2 cellular contexts compared by ENCODE assay signal in genomic region chr10:30445716-30446115, GRCh38.
TF ChIP-seq lines count a peak whose summit lies in the region.

No MANE protein-coding gene starts in this region.

TF ChIP-seq in A549, 52 proteins besides CTCF, POLR2A, EP300 and RAD21 (continued from another document):
- TF ChIP-seq USF2 (IDR thresholded peaks at IDR 0.05) (no peak), JUN (IDR thresholded peaks at IDR 0.05) (no peak), FOSL2 (IDR thresholded peaks at IDR 0.05) (no peak), FOSL2 (CRISPR knock-in tag; IDR thresholded peaks at IDR 0.05) (no peak), FOSB (CRISPR knock-in tag; IDR thresholded peaks at IDR 0.05) (no peak), KDM5A (IDR thresholded peaks at IDR 0.05) (no peak), NPAS2 (CRISPR knock-in tag; IDR thresholded peaks at IDR 0.05; ENCODE audit: borderline replicate concordance) (no peak), ZNF302 (CRISPR knock-in tag; IDR thresholded peaks at IDR 0.05) (no peak), HOXA7 (CRISPR knock-in tag; IDR thresholded peaks at IDR 0.05) (no peak), HDAC2 (IDR thresholded peaks at IDR 0.05) (no peak), PHF8 (IDR thresholded peaks at IDR 0.05; ENCODE audit: borderline replicate concordance, low read depth) (no peak)
- TF ChIP-seq, protein P1, sequence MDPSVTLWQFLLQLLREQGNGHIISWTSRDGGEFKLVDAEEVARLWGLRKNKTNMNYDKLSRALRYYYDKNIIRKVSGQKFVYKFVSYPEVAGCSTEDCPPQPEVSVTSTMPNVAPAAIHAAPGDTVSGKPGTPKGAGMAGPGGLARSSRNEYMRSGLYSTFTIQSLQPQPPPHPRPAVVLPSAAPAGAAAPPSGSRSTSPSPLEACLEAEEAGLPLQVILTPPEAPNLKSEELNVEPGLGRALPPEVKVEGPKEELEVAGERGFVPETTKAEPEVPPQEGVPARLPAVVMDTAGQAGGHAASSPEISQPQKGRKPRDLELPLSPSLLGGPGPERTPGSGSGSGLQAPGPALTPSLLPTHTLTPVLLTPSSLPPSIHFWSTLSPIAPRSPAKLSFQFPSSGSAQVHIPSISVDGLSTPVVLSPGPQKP (IDR thresholded peaks at IDR 0.05; ENCODE audit: low read depth, low read length) = no peak

TF ChIP-seq in WTC11, 78 proteins besides CTCF, POLR2A, EP300 and RAD21 (continued from another document):
- TF ChIP-seq AR (CRISPR knock-in tag; IDR thresholded peaks at IDR 0.05) (no peak), ARID4B (CRISPR knock-in tag; IDR thresholded peaks at IDR 0.05; ENCODE audit: borderline replicate concordance) (no peak), NFYB (CRISPR knock-in tag; conservative IDR thresholded peaks at IDR 0.05; ENCODE audit: low read depth) (no peak), ZNF281 (CRISPR knock-in tag; IDR thresholded peaks at IDR 0.05) (no peak), ZNF416 (CRISPR knock-in tag; IDR thresholded peaks at IDR 0.05) (no peak), JUN (CRISPR knock-in tag; IDR thresholded peaks at IDR 0.05) (no peak), MYBL2 (CRISPR knock-in tag; IDR thresholded peaks at IDR 0.05) (no peak), HMGXB4 (CRISPR knock-in tag; IDR thresholded peaks at IDR 0.05) (no peak), ZNF121 (CRISPR knock-in tag; IDR thresholded peaks at IDR 0.05) (no peak)
- TF ChIP-seq, protein P2, sequence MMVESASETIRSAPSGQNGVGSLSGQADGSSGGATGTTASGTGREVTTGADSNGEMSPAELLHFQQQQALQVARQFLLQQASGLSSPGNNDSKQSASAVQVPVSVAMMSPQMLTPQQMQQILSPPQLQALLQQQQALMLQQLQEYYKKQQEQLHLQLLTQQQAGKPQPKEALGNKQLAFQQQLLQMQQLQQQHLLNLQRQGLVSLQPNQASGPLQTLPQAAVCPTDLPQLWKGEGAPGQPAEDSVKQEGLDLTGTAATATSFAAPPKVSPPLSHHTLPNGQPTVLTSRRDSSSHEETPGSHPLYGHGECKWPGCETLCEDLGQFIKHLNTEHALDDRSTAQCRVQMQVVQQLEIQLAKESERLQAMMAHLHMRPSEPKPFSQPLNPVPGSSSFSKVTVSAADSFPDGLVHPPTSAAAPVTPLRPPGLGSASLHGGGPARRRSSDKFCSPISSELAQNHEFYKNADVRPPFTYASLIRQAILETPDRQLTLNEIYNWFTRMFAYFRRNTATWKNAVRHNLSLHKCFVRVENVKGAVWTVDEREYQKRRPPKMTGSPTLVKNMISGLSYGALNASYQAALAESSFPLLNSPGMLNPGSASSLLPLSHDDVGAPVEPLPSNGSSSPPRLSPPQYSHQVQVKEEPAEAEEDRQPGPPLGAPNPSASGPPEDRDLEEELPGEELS (CRISPR knock-in tag; IDR thresholded peaks at IDR 0.05) = no peak
- TF ChIP-seq, protein P3, sequence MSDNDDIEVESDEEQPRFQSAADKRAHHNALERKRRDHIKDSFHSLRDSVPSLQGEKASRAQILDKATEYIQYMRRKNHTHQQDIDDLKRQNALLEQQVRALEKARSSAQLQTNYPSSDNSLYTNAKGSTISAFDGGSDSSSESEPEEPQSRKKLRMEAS (CRISPR knock-in tag; IDR thresholded peaks at IDR 0.05) = no peak
- TF ChIP-seq, protein P4, sequence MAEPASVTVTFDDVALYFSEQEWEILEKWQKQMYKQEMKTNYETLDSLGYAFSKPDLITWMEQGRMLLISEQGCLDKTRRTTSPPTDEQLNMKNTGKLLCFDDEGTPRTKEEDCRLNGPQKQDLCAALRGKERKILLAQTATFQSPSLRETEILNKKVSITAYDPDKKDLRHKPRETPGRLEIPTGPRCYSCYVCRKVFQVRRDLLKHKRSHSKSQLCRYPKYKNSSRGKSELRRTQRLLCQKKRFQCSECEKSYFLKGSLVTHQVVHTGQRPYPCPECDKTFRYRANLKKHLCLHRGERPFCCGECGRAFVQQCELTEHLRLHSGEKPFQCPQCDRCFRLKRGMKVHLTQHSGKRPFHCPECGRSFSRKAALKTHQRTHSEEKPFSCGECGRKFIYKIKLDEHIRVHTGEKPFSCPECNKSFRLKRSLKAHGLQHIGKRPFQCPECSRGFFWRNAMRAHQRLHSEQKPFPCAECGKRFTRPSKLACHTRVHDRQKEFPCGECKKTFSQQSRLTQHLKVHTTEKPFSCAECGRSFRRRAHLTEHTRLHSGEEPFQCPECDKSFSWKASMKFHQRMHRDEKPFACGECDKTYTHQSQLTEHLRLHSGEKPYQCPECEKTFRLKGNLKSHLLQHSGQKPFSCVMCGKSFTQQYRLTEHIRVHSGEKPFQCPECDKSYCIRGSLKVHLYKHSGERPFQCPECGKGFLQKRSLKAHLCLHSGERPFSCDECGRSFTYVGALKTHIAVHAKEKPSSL (CRISPR knock-in tag; conservative IDR thresholded peaks at IDR 0.05) = no peak
